9 cellular contexts compared by ENCODE assay signal in genomic region chr9:91131433-91131839, GRCh38.
DNase-seq lines count a peak whose midpoint lies in the region; ATAC-seq and TF ChIP-seq lines count a peak whose summit lies in the region.
"Had no signal": no experiment of that assay in that cellular context is flagged by ENCODE, and none has a peak within 500 bp of the region (broad histone marks: within the 10 kb centered on the region; RNA-seq: fewer than 3 reads in every experiment).

No MANE protein-coding gene starts in this region.

- intact Hi-C loops in MCF 10A (cut with micrococcal nuclease) (loop anchor here (2.0 kb wide), 1 partner anchor 61 kb away; no protein-coding TSS in a partner anchor), breast epithelium (cut with DNase I; ENCODE audit: low total_unique reads) (no loop called here)

- H3K9me3 Mint-ChIP-seq in MCF 10A (ENCODE audit: unreplicated experiment) (no peaks in the 10 kb centered on the region), T-cell (no peaks in the 10 kb centered on the region)
- no peaks in the 10 kb centered on the region for H3K9me3 Mint-ChIP-seq in central memory CD8-positive, alpha-beta T cell

- no peaks in the 10 kb centered on the region for H3K4me1 ChIP-seq in breast epithelium
- H3K4me1 ChIP-seq: Caco-2 had no signal

- H3K4me1 Mint-ChIP-seq in MCF 10A (ENCODE audit: insufficient read depth, unreplicated experiment), result peaks cover 38% of the 10 kb centered on the region
- peaks cover 12 to 15% (median 14%) of the 10 kb centered on the region in 3 donors for H3K4me1 Mint-ChIP-seq in T-cell
- H3K4me1 Mint-ChIP-seq in central memory CD8-positive, alpha-beta T cell, result peaks cover 13% of the 10 kb centered on the region

- no peaks in the 10 kb centered on the region for H3K27me3 ChIP-seq in breast epithelium

- H3K36me3 Mint-ChIP-seq in MCF 10A (ENCODE audit: insufficient read depth, unreplicated experiment), result peaks cover 6% of the 10 kb centered on the region
- no peaks in the 10 kb centered on the region for H3K36me3 Mint-ChIP-seq in T-cell
- H3K36me3 Mint-ChIP-seq in central memory CD8-positive, alpha-beta T cell (ENCODE audit: insufficient read depth), result peaks cover 1% of the 10 kb centered on the region

- H3K4me3 ChIP-seq in breast epithelium, result no peak overlapping the region

- H3K9me3 ChIP-seq in breast epithelium, result no peaks in the 10 kb centered on the region
- H3K9me3 ChIP-seq: Caco-2 had no signal

- H3K4me3 Mint-ChIP-seq in MCF 10A (ENCODE audit: unreplicated experiment) (peak overlapping the region; percentile 49), T-cell (peak overlapping the region in 1 of 3 donors; percentile 25)
- peak overlapping the region; percentile 34 for H3K4me3 Mint-ChIP-seq in central memory CD8-positive, alpha-beta T cell

- POLR2A ChIA-PET in MCF 10A (lab: Yijun Ruan, JAX) (interaction anchor here (0.6 to 2.2 kb wide), 26 partner anchors 9 to 293 kb away, joined by 3 to 17 read pairs (median 4); partner anchors contain the start of gene NFIL3), T-cell (lab: Charles Lee) (no interaction called here)

- CTCF ChIA-PET in MCF 10A (lab: Yijun Ruan, JAX) (interaction anchor here (0.7 to 1.0 kb wide), 3 partner anchors 12 to 210 kb away, joined by 3 to 5 read pairs (median 3); no protein-coding TSS in a partner anchor), T-cell (lab: Charles Lee) (interaction anchor here in 1 of 2 donors (0.7 to 1.2 kb wide), 2 partner anchors 31 to 292 kb away, joined by 3 read pairs; partner anchors contain the start of gene NFIL3)

- TF ChIP-seq POLR2A in breast epithelium (IDR thresholded peaks at IDR 0.05), result no peak

- TF ChIP-seq CTCF in MCF 10A (IDR thresholded peaks at IDR 0.05; ENCODE audit: unreplicated experiment) (no peak), breast epithelium (IDR thresholded peaks at IDR 0.05) (no peak)

- H3K27ac ChIP-seq in breast epithelium, result no peak overlapping the region

- ATAC-seq in T-cell (replicated peaks in 1 of 4), result peak; percentile 69 to 100 (median 86)
- peak; percentile 97 for ATAC-seq in central memory CD8-positive, alpha-beta T cell (replicated peaks; ENCODE audit: extremely low read depth, poor library complexity, severe bottlenecking)

- no peaks in the 10 kb centered on the region for H3K36me3 ChIP-seq in breast epithelium

- peak; percentile 93 for DNase-seq in MCF 10A (ENCODE audit: unreplicated experiment)
- no peak for DNase-seq in breast epithelium (ENCODE audit: low spot score in 2 of 2)
- DNase-seq in T-cell, result peak in 26 of 34 experiments; percentile 11 to 67 (median 32)
- peak in 1 of 2 donors; percentile 34 for DNase-seq in central memory CD8-positive, alpha-beta T cell (ENCODE audit: low spot score in 2 of 2)
- DNase-seq in renal cortical epithelial cell (ENCODE audit: low read depth), result peak; percentile 80
- no peak for DNase-seq in NCI-H2107 (lab: John Stamatoyannopoulos, UW)
- no peak for DNase-seq in midbrain (lab: John Stamatoyannopoulos, UW)
- DNase-seq in NCI-H510A treated with DMSO at 0.1 percent for 48 hours (lab: John Stamatoyannopoulos, UW), result no peak

- H3K27ac Mint-ChIP-seq in MCF 10A (ENCODE audit: low read depth, unreplicated experiment) (peak overlapping the region; percentile 97), T-cell (peak overlapping the region; percentile 49 to 75)
- peak overlapping the region; percentile 86 for H3K27ac Mint-ChIP-seq in central memory CD8-positive, alpha-beta T cell (ENCODE audit: low read depth)

- H3K27me3 Mint-ChIP-seq in MCF 10A (ENCODE audit: insufficient read depth, unreplicated experiment) (no peaks in the 10 kb centered on the region), T-cell (no peaks in the 10 kb centered on the region)
- H3K27me3 Mint-ChIP-seq in central memory CD8-positive, alpha-beta T cell, result no peaks in the 10 kb centered on the region

- BruUV-seq in MCF 10A (replicated peaks; lab: Mats Ljungman, UMichigan), result no TSS peak

Comparison
In these comparisons a context has a peak if more than half of its experiments do, and no peak if none do; other contexts are left out.
1. DNase-seq: peak in MCF 10A (single experiment), T-cell (26 of 34) and renal cortical epithelial cell (single experiment); none in breast epithelium (0 of 2), NCI-H2107 (single experiment), midbrain (single experiment) and NCI-H510A treated with DMSO at 0.1 percent for 48 hours (single experiment).
2. Peak in every context shown above with its lines, with median percentiles within 50 percentile points of each other: H3K27ac Mint-ChIP-seq.